In genomic region chr19:5128932-5129389, GRCh38 we compare ENCODE assay signal across 12 cellular contexts.
A peak's percentile ranks its signal among the peaks of the same experiment; 100 is the strongest.
DNase-seq lines count a peak whose midpoint lies in the region; ATAC-seq, FAIRE-seq and TF ChIP-seq lines count a peak whose summit lies in the region.
"Had no signal": no experiment of that assay in that cellular context is flagged by ENCODE, and none has a peak within 500 bp of the region (broad histone marks: within the 10 kb centered on the region; RNA-seq: fewer than 3 reads in every experiment).

No MANE protein-coding gene starts in this region.

- TF ChIP-seq CTCF in H1 (IDR thresholded peaks at IDR 0.05; ENCODE audit: control extremely low read depth in 1 of 3, insufficient read depth in 1 of 3, low read depth in 1 of 3, low read length in 3 of 3): no peak
- TF ChIP-seq CTCF in uterus (IDR thresholded peaks at IDR 0.05): no peak

- intact Hi-C loops in uterus (cut with DNase I; ENCODE audit: low total_unique reads): no loop called here

- no peaks in the 10 kb centered on the region for H3K79me2 ChIP-seq in H1 (ENCODE audit: control insufficient read depth in 1 of 2, insufficient read depth in 2 of 2, low read length in 2 of 2)

- H3K4ac ChIP-seq in H1 (replicated peaks; ENCODE audit: insufficient read length, low read depth, low read length): no peak overlapping the region
- H3K4ac ChIP-seq in mesenchymal stem cell (ENCODE audit: low read depth in 1 of 2, low read length in 2 of 2): peak overlapping the region in 1 of 2 experiments; percentile 60

- H2BK12ac ChIP-seq in H1 (ENCODE audit: low read depth, low read length): peak overlapping the region; percentile 60; the same call in 1 of the 2 replicates
- peak overlapping the region; percentile 7 to 10 for H2BK12ac ChIP-seq in mesenchymal stem cell (ENCODE audit: low read length in 2 of 2)

- H3K27ac ChIP-seq in H1 (ENCODE audit: low read depth, low read length) (no peak overlapping the region), mesenchymal stem cell (ENCODE audit: low read length, poor library complexity, severe bottlenecking) (no peak overlapping the region), uterus (peak overlapping the region in 1 of 2 donors; percentile 53)
- H3K27ac ChIP-seq: A549, suprapubic skin had no signal

- no peaks in the 10 kb centered on the region for H3K9me3 ChIP-seq in H1 (ENCODE audit: insufficient read depth in 2 of 2, low read depth in 1 of 2, low read length in 1 of 2)
- H3K9me3 ChIP-seq in mesenchymal stem cell (ENCODE audit: control insufficient read depth, low read length): no peaks in the 10 kb centered on the region
- no peaks in the 10 kb centered on the region for H3K9me3 ChIP-seq in uterus
- H3K9me3 ChIP-seq: A549, suprapubic skin had no signal

- H3K9ac ChIP-seq in H1 (replicated peaks in 1 of 4; ENCODE audit: extremely low read depth in 1 of 4, low read depth in 3 of 4, low read length in 3 of 4) (no peak overlapping the region), mesenchymal stem cell (ENCODE audit: low read length) (no peak overlapping the region)

- no peak for TF ChIP-seq RAD21 in H1 (IDR thresholded peaks at IDR 0.05 in 1 of 2, conservative IDR thresholded peaks at IDR 0.05 in 1 of 2; ENCODE audit: low read depth in 2 of 2, low read length in 2 of 2)

- peaks cover 0 to 1% of the 10 kb centered on the region in 2 experiments for H4K20me1 ChIP-seq in H1 (replicated peaks in 1 of 2; ENCODE audit: control insufficient read depth in 1 of 2, insufficient read depth in 2 of 2, low read length in 2 of 2)

- H3K23ac ChIP-seq in H1 (ENCODE audit: insufficient read length) (no peak overlapping the region), mesenchymal stem cell (ENCODE audit: low read length in 2 of 2) (no peak overlapping the region)

- H4K8ac ChIP-seq in H1 (ENCODE audit: extremely low read depth, insufficient read depth, low read length) (no peak overlapping the region), mesenchymal stem cell (ENCODE audit: low read length) (peak overlapping the region; percentile 73)

- H3K18ac ChIP-seq in H1 (ENCODE audit: extremely low read depth, low read length) (peak overlapping the region; percentile 48), mesenchymal stem cell (ENCODE audit: low read depth in 1 of 2, low read length in 2 of 2) (peak overlapping the region; percentile 10 to 88)

- H2BK5ac ChIP-seq in H1 (ENCODE audit: low read depth, low read length): no peak overlapping the region; the same call in 1 of the 2 replicates
- H2BK5ac ChIP-seq in mesenchymal stem cell (ENCODE audit: low read depth, low read length, poor library complexity, severe bottlenecking): no peak overlapping the region

- H4K91ac ChIP-seq in H1 (replicated peaks; ENCODE audit: insufficient read length, low read length): no peak overlapping the region
- peak overlapping the region; percentile 43 for H4K91ac ChIP-seq in mesenchymal stem cell (ENCODE audit: low read length)

- ATAC-seq in HG02610 (IDR thresholded peaks at IDR 0.05; ENCODE audit: unreplicated experiment): no peak
- ATAC-seq: A549 had no signal

- H2BK120ac ChIP-seq in H1 (replicated peaks; ENCODE audit: low read depth, low read length) (no peak overlapping the region), mesenchymal stem cell (ENCODE audit: low read depth, low read length) (peak overlapping the region; percentile 23)

- 100% methylated on average over 1 of the region's 9 CpGs; no CpG with 5 or more reads in 1 of the 2 experiments for WGBS in H1 (ENCODE audit: extremely low coverage in 1 of 2, insufficient coverage in 1 of 2, insufficient read length in 1 of 2, insufficient replicate concordance in 2 of 2, low coverage in 1 of 2, low lambda C conversion rate in 2 of 2, missing lambda C conversion rate in 1 of 2), 2 experiments
- WGBS in mesenchymal stem cell: 32% methylated on average over 9 of the region's 9 CpGs

- TF ChIP-seq POLR2A in H1 (IDR thresholded peaks at IDR 0.05; ENCODE audit: control extremely low read depth in 1 of 2, low read depth in 2 of 2, low read length in 2 of 2): no peak
- TF ChIP-seq POLR2A in uterus (IDR thresholded peaks at IDR 0.05): no peak

- H2AK5ac ChIP-seq in H1 (ENCODE audit: low read depth, low read length) (no peak overlapping the region), mesenchymal stem cell (ENCODE audit: low read length, severe bottlenecking) (no peak overlapping the region)

- no peak for FAIRE-seq in H1 (lab: Jason Lieb, UNC)
- FAIRE-seq: A549 had no signal

- H4K5ac ChIP-seq in H1 (ENCODE audit: insufficient read length, low read depth, low read length): no peak overlapping the region

- H3K36me3 ChIP-seq in H1 (ENCODE audit: control insufficient read depth in 2 of 4, insufficient read depth in 4 of 4, low read length in 3 of 4) (peaks cover under 1 to 3% (median 2%) of the 10 kb centered on the region in 4 experiments; a peak in 4 of 8 replicates), mesenchymal stem cell (ENCODE audit: control insufficient read depth in 1 of 2, insufficient read depth in 2 of 2, low read depth in 1 of 2, low read length in 2 of 2) (peaks cover 24 to 73% of the 10 kb centered on the region in 2 experiments), uterus (no peaks in the 10 kb centered on the region)

- DNase-seq in NCI-H2227 (lab: John Stamatoyannopoulos, UW; ENCODE audit: unreplicated experiment) (peak; percentile 27), NCI-H2227 treated with DMSO at 0.1 percent for 48 hours (lab: John Stamatoyannopoulos, UW) (no peak), H1 (ENCODE audit: low read depth in 1 of 2, low spot score in 2 of 2) (no peak), mesenchymal stem cell (peak; percentile 50), uterus (peak; percentile 49 to 52), NCI-H146 (lab: John Stamatoyannopoulos, UW) (no peak)
- DNase-seq in activated naive CD4-positive, alpha-beta T cell treated with Interleukin-2 at 50 U/mL for 16 hours: no peak
- DNase-seq: kidney glomerular epithelial cell, NCI-H524 treated with DMSO at 0.1 percent for 48 hours had no signal

- no peak overlapping the region for H3K14ac ChIP-seq in H1 (ENCODE audit: insufficient read length)
- H3K14ac ChIP-seq in mesenchymal stem cell (ENCODE audit: low read length in 2 of 2): peak overlapping the region in 1 of 2 experiments; percentile 33

- H3K27me3 ChIP-seq in H1 (replicated peaks in 1 of 4; ENCODE audit: control insufficient read depth in 3 of 4, extremely low read depth in 1 of 4, insufficient read depth in 3 of 4, low read length in 3 of 4) (no peaks in the 10 kb centered on the region), mesenchymal stem cell (ENCODE audit: control insufficient read depth in 1 of 2, insufficient read depth in 1 of 2, low read length in 2 of 2) (no peaks in the 10 kb centered on the region), uterus (no peaks in the 10 kb centered on the region)
- H3K27me3 ChIP-seq: suprapubic skin had no signal

- CTCF ChIA-PET in H1 (lab: Charles Lee; ENCODE audit: partially characterized antibody): interaction anchor here (0.6 to 1.8 kb wide), 8 partner anchors 8 to 319 kb away, joined by 3 to 10 read pairs (median 4); no protein-coding TSS in a partner anchor

- TF ChIP-seq EP300 in H1 (IDR thresholded peaks at IDR 0.05; ENCODE audit: borderline replicate concordance in 1 of 2, low read depth in 2 of 2, low read length in 2 of 2): no peak

- H2BK15ac ChIP-seq in H1 (ENCODE audit: low read length): peak overlapping the region; percentile 81; the same call in 1 of the 2 replicates
- no peak overlapping the region for H2BK15ac ChIP-seq in mesenchymal stem cell (ENCODE audit: low read depth, poor library complexity, severe bottlenecking)

- H3K79me1 ChIP-seq in H1 (ENCODE audit: low read depth, low read length) (0 out of 2 replicates have a peak, but pooled peaks cover 3% of the 10 kb centered on the region), mesenchymal stem cell (replicated peaks; ENCODE audit: low read length, poor library complexity, severe bottlenecking) (peaks cover 17% of the 10 kb centered on the region)

- H2AFZ ChIP-seq in H1 (ENCODE audit: low read length) (no peak overlapping the region), mesenchymal stem cell (ENCODE audit: low read depth, low read length) (no peak overlapping the region)

- H2BK20ac ChIP-seq in H1 (ENCODE audit: low read length): no peak overlapping the region

- H3K4me3 ChIP-seq in H1 (ENCODE audit: extremely low read depth in 1 of 4, insufficient read depth in 2 of 4, low read depth in 3 of 4, low read length in 4 of 4) (no peak overlapping the region), mesenchymal stem cell (ENCODE audit: insufficient read depth in 1 of 2, low read depth in 1 of 2, low read length in 2 of 2) (no peak overlapping the region), uterus (no peak overlapping the region)
- H3K4me3 ChIP-seq: A549, suprapubic skin had no signal

- H3K56ac ChIP-seq in H1 (replicated peaks; ENCODE audit: insufficient read length, low read depth, low read length): no peak overlapping the region

- POLR2A ChIA-PET in H1 (lab: Charles Lee; ENCODE audit: partially characterized antibody): no interaction called here

- H3K4me2 ChIP-seq in H1 (ENCODE audit: insufficient read depth in 1 of 2, low read depth in 2 of 2, low read length in 2 of 2) (no peak overlapping the region), mesenchymal stem cell (ENCODE audit: low read length, poor library complexity, severe bottlenecking) (no peak overlapping the region)
- H3K4me2 ChIP-seq: A549 had no signal

- H3K4me1 ChIP-seq in H1 (replicated peaks in 1 of 4; ENCODE audit: control insufficient read depth in 3 of 4, insufficient read depth in 4 of 4, low read length in 3 of 4) (peaks cover 5 to 54% (median 45%) of the 10 kb centered on the region in 4 experiments), mesenchymal stem cell (ENCODE audit: control insufficient read depth, insufficient read depth, low read depth, low read length) (peaks cover 50% of the 10 kb centered on the region), uterus (peaks cover 2 to 9% of the 10 kb centered on the region in 2 donors)
- H3K4me1 ChIP-seq: A549 had no signal

- no peaks in the 10 kb centered on the region for H3K23me2 ChIP-seq in H1 (ENCODE audit: low read depth, low read length)

TF ChIP-seq in H1, 55 proteins besides CTCF, POLR2A, EP300 and RAD21:
- TF ChIP-seq POU5F1 (IDR thresholded peaks at IDR 0.05; ENCODE audit: low read depth, low read length) (no peak), CBX8 (IDR thresholded peaks at IDR 0.05; ENCODE audit: borderline replicate concordance, low read depth, low read length) (no peak), EGR1 (IDR thresholded peaks at IDR 0.05; ENCODE audit: borderline replicate concordance, low read depth, low read length) (no peak), TAF7 (optimal IDR thresholded peaks at IDR 0.05; ENCODE audit: borderline replicate concordance, low read depth, low read length) (no peak), SP2 (IDR thresholded peaks at IDR 0.05; ENCODE audit: low read length) (no peak), TBP (IDR thresholded peaks at IDR 0.05; ENCODE audit: low read depth, low read length) (no peak)

Comparison
In these comparisons a context has a peak if more than half of its experiments do, and no peak if none do; other contexts are left out.
1. DNase-seq: peak in NCI-H2227 (single experiment), mesenchymal stem cell (single experiment) and uterus (2 of 2); none in NCI-H2227 treated with DMSO at 0.1 percent for 48 hours (single experiment), H1 (0 of 2), activated naive CD4-positive, alpha-beta T cell treated with Interleukin-2 at 50 U/mL for 16 hours (single experiment) and NCI-H146 (single experiment).